In the genomic region with DNA sequence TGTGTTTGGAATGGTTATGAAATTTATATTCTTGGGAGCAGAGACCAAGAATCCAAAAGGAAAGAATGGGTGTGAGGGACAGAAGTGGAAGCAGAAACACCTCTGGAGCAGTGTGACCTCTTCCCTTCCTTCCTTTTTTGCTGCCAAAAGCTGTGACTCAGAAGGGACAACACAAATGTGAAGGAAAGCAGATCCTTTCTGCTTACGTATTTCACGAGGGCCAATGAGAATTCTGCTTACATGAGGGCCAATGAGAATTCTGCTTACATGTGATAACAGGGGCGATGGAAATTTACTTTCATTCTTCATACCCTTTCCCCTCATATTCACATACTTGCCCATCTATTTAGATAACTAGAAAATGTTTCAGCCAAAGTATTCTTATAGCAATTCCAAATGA, we compare ENCODE assay signal across 1 cellular context.
TF ChIP-seq lines count a peak whose summit lies in the region.

No MANE protein-coding gene starts in this region.

TF ChIP-seq in GM12878, 131 proteins besides CTCF, POLR2A, EP300 and RAD21 (continued from another document):
- TF ChIP-seq, protein P1, sequence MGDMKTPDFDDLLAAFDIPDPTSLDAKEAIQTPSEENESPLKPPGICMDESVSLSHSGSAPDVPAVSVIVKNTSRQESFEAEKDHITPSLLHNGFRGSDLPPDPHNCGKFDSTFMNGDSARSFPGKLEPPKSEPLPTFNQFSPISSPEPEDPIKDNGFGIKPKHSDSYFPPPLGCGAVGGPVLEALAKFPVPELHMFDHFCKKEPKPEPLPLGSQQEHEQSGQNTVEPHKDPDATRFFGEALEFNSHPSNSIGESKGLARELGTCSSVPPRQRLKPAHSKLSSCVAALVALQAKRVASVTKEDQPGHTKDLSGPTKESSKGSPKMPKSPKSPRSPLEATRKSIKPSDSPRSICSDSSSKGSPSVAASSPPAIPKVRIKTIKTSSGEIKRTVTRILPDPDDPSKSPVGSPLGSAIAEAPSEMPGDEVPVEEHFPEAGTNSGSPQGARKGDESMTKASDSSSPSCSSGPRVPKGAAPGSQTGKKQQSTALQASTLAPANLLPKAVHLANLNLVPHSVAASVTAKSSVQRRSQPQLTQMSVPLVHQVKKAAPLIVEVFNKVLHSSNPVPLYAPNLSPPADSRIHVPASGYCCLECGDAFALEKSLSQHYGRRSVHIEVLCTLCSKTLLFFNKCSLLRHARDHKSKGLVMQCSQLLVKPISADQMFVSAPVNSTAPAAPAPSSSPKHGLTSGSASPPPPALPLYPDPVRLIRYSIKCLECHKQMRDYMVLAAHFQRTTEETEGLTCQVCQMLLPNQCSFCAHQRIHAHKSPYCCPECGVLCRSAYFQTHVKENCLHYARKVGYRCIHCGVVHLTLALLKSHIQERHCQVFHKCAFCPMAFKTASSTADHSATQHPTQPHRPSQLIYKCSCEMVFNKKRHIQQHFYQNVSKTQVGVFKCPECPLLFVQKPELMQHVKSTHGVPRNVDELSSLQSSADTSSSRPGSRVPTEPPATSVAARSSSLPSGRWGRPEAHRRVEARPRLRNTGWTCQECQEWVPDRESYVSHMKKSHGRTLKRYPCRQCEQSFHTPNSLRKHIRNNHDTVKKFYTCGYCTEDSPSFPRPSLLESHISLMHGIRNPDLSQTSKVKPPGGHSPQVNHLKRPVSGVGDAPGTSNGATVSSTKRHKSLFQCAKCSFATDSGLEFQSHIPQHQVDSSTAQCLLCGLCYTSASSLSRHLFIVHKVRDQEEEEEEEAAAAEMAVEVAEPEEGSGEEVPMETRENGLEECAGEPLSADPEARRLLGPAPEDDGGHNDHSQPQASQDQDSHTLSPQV (IDR thresholded peaks at IDR 0.05): no peak
